In the genomic region with DNA sequence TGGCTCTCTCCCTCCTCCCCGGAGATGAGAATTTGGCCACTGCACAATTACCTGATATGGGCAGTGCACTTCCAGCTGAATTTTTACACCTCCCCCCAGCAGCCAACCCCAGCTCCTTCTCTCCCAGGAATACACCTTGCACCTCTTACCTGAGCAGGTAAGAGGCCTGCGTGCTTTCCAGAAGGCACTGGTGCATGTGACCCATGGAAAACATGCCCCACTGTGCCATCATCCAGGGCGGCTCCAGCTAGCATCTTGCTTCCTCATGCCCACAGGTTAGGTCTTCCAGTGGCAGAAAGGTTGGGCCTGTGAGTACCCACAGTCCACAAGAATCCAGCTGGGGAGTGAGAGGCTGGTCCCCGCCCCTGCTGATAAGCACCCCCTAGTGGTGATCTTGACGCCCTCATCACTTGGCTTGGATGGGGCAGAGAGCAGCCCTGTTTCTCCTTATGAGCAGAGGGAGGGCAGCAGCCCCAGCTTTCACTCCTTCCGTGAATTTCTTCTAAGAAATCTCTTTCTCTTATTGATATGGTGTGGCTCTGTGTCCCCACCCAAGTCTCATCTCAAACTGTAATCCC, we compare ENCODE assay signal across 8 cellular contexts. TPM values are rescaled to one million over a fixed set of nuclear protein-coding genes. Genes with fewer than 3 reads are reported as not detected.
A peak's percentile ranks its signal among the peaks of the same experiment; 100 is the strongest.
DNase-seq lines count a peak whose midpoint lies in the region; ATAC-seq and TF ChIP-seq lines count a peak whose summit lies in the region.

No MANE protein-coding gene starts in this region.

- TF ChIP-seq CTCF in fibroblast of the aortic adventitia (IDR thresholded peaks at IDR 0.05; ENCODE audit: insufficient read depth, low read length): peak; percentile 1

- no peak for ATAC-seq in HG03565 (IDR thresholded peaks at IDR 0.05; ENCODE audit: unreplicated experiment)

- H3K4me3 ChIP-seq in fibroblast of the aortic adventitia (ENCODE audit: low read depth, low read length): no peak overlapping the region

- DNase-seq in NCI-H748 (lab: John Stamatoyannopoulos, UW; ENCODE audit: unreplicated experiment) (peak; percentile 6), NCI-H748 treated with DMSO at 0.1 percent for 48 hours (lab: John Stamatoyannopoulos, UW) (no peak), KBM-7 (peak; percentile 51), fibroblast of the aortic adventitia (ENCODE audit: low read depth) (no peak), OCI-M2 (lab: John Stamatoyannopoulos, UW; ENCODE audit: unreplicated experiment) (no peak)
- peak; percentile 29 to 36 for DNase-seq in activated CD4-positive, alpha-beta T cell treated with anti-CD3 and anti-CD28 coated beads, Interleukin-2, amount 50 U/mL, for 4 hours
- DNase-seq in stimulated activated CD4-positive, alpha-beta T cell treated with anti-CD3 and anti-CD28 coated beads, TNF-alpha, amount 100 ng/mL, for 4 hours (ENCODE audit: low read depth in 3 of 3): peak in 2 of 3 experiments; percentile 3 to 7

- in situ Hi-C loops in KBM-7 (cut with MboI; ENCODE audit: low pct_unique_long_range_greater_than_20kb, low sequenced_read_pairs): no loop called here

RNA-seq across cellular contexts. Expression of a gene that starts 57.8 kb away (rescaled TPM):
- total RNA-seq in fibroblast of the aortic adventitia (ENCODE audit: low replicate concordance): not detected in 2 replicates

Comparison
In these comparisons a context has a peak if more than half of its experiments do, and no peak if none do; other contexts are left out.
1. DNase-seq: peak in NCI-H748 (single experiment), KBM-7 (single experiment), activated CD4-positive, alpha-beta T cell treated with anti-CD3 and anti-CD28 coated beads, Interleukin-2, amount 50 U/mL, for 4 hours (2 of 2) and stimulated activated CD4-positive, alpha-beta T cell treated with anti-CD3 and anti-CD28 coated beads, TNF-alpha, amount 100 ng/mL, for 4 hours (2 of 3); none in NCI-H748 treated with DMSO at 0.1 percent for 48 hours (single experiment), fibroblast of the aortic adventitia (single experiment) and OCI-M2 (single experiment).